In genomic region chr14:26334288-26334687, GRCh38 we compare ENCODE assay signal across 26 cellular contexts.
"Had no signal": no experiment of that assay in that cellular context is flagged by ENCODE, and none has a peak within 500 bp of the region (broad histone marks: within the 10 kb centered on the region; RNA-seq: fewer than 3 reads in every experiment).

No MANE protein-coding gene starts in this region.

- DNase-seq: natural killer cell; occipital lobe; ovary; posterior cingulate gyrus; psoas muscle; right cardiac atrium; right lobe of liver; sigmoid colon; small intestine; stimulated activated CD4-positive, alpha-beta T cell treated with anti-CD3 and anti-CD28 coated beads, Interleukin-15, amount 100 ng/mL, for 24 hours; stimulated activated CD4-positive, alpha-beta T cell treated with anti-CD3 and anti-CD28 coated beads, Interleukin-4, amount 100 ng/mL, for 1 hour; stimulated activated CD4-positive, alpha-beta T cell treated with anti-CD3 and anti-CD28 coated beads, Interleukin-4, amount 100 ng/mL, for 4 hours; stimulated activated CD8-positive, alpha-beta memory T cell treated with anti-CD3 and anti-CD28 coated beads, Interleukin-4, amount 100 ng/mL, for 48 hours; stimulated activated naive CD4-positive, alpha-beta T cell; stimulated activated naive CD8-positive, alpha-beta T cell treated with anti-CD3 and anti-CD28 coated beads, Interleukin-15, amount 100 ng/mL, for 72 hours; stimulated activated naive CD8-positive, alpha-beta T cell treated with anti-CD3 and anti-CD28 coated beads, Interleukin-15, Interleukin-2, amounts not matched to agents 100 U/mL and 50 U/mL, for 24 hours; substantia nigra; testis; tibial artery; transverse colon; upper lobe of right lung; uterus had no signal

- H3K36me3 ChIP-seq: neural progenitor cell, ovary, right lobe of liver, sigmoid colon, suprapubic skin, tibial artery, transverse colon, upper lobe of right lung, uterus had no signal

- H3K27me3 ChIP-seq: neural progenitor cell, ovary, right lobe of liver, sigmoid colon, suprapubic skin, testis, tibial artery, transverse colon, upper lobe of right lung, uterus had no signal

- ATAC-seq: natural killer cell; psoas muscle; right cardiac atrium; right lobe of liver; stimulated activated memory B cell treated with anti-CD40 and anti-IgM and Interleukin-4, amounts not matched to agents 10 μg/mL and 1 μg/mL and 100 μg/mL, for 72 hours; stimulated activated naive CD8-positive, alpha-beta T cell treated with anti-CD3 and anti-CD28 coated beads, Interleukin-15, amount 100 ng/mL, for 72 hours; stimulated activated naive CD8-positive, alpha-beta T cell treated with anti-CD3 and anti-CD28 coated beads, Interleukin-15, Interleukin-2, amounts not matched to agents 100 U/mL and 50 U/mL, for 24 hours; upper lobe of right lung had no signal

- H2AFZ ChIP-seq: neural progenitor cell, parathyroid adenoma had no signal

- H3K4me1 ChIP-seq: neural progenitor cell, parathyroid adenoma, psoas muscle, right lobe of liver, sigmoid colon, suprapubic skin, tibial artery, transverse colon, upper lobe of right lung, uterus had no signal

- H3K27ac ChIP-seq: neural progenitor cell, ovary, parathyroid adenoma, psoas muscle, right lobe of liver, sigmoid colon, suprapubic skin, testis, tibial artery, transverse colon, upper lobe of right lung, uterus had no signal

- H3K4me2 ChIP-seq: neural progenitor cell had no signal

- FAIRE-seq: small intestine had no signal

- H3K9ac ChIP-seq: neural progenitor cell, parathyroid adenoma had no signal

- H3K79me2 ChIP-seq: parathyroid adenoma had no signal

- H3K4me3 ChIP-seq: neural progenitor cell, ovary, psoas muscle, right lobe of liver, sigmoid colon, suprapubic skin, testis, tibial artery, transverse colon, upper lobe of right lung, uterus had no signal

- H3K9me3 ChIP-seq: ovary, psoas muscle, right lobe of liver, sigmoid colon, suprapubic skin, testis, tibial artery, transverse colon, upper lobe of right lung, uterus had no signal
